In genomic region chr18:72181241-72181764, GRCh38 we compare ENCODE assay signal across 13 cellular contexts.
A peak's percentile ranks its signal among the peaks of the same experiment; 100 is the strongest.
DNase-seq lines count a peak whose midpoint lies in the region; ATAC-seq and TF ChIP-seq lines count a peak whose summit lies in the region.
"Had no signal": no experiment of that assay in that cellular context is flagged by ENCODE, and none has a peak within 500 bp of the region (broad histone marks: within the 10 kb centered on the region; RNA-seq: fewer than 3 reads in every experiment).

No MANE protein-coding gene starts in this region.

- H3K9me3 Mint-ChIP-seq in activated naive CD4-positive, alpha-beta T cell treated with anti-CD3 and anti-CD28 coated beads, Interleukin-2, amount 50 U/mL, for 72 hours = peaks cover 8% of the 10 kb centered on the region in 2 donors

- no peak for TF ChIP-seq CTCF in right lobe of liver (IDR thresholded peaks at IDR 0.05)

- peak; percentile 48 to 88 for ATAC-seq in activated naive CD4-positive, alpha-beta T cell treated with anti-CD3 and anti-CD28 coated beads, Interleukin-2, amount 50 U/mL, for 72 hours
- peak; percentile 93 for ATAC-seq in GM21825 (IDR thresholded peaks at IDR 0.05; ENCODE audit: unreplicated experiment)
- peak; percentile 92 for ATAC-seq in HG03469 (IDR thresholded peaks at IDR 0.05; ENCODE audit: unreplicated experiment)
- ATAC-seq in stimulated activated naive CD8-positive, alpha-beta T cell treated with anti-CD3 and anti-CD28 coated beads, Interleukin-15, Interleukin-2, amounts not matched to agents 100 U/mL and 50 U/mL, for 24 hours = peak; percentile 86
- ATAC-seq in right lobe of liver = no peak
- ATAC-seq: activated CD8-positive, alpha-beta memory T cell treated with anti-CD3 and anti-CD28 coated beads, Interleukin-2, amount 10 ng/mL, durations not matched to agents 7 days and 5 days; gastrocnemius medialis had no signal

- no peak overlapping the region for H3K27ac Mint-ChIP-seq in activated naive CD4-positive, alpha-beta T cell treated with anti-CD3 and anti-CD28 coated beads, Interleukin-2, amount 50 U/mL, for 72 hours
- H3K27ac Mint-ChIP-seq: activated CD8-positive, alpha-beta memory T cell treated with anti-CD3 and anti-CD28 coated beads, Interleukin-2, amount 10 ng/mL, durations not matched to agents 7 days and 5 days had no signal

- H3K9me3 ChIP-seq in right lobe of liver = peaks cover 0 to 5% (median 0%) of the 10 kb centered on the region in 4 donors
- H3K9me3 ChIP-seq: gastrocnemius medialis, SJCRH30 had no signal

- H3K4me1 ChIP-seq in right lobe of liver = no peaks in the 10 kb centered on the region
- H3K4me1 ChIP-seq: gastrocnemius medialis, SJCRH30, stomach had no signal

- intact Hi-C loops in right lobe of liver (cut with DNase I) = no loop called here

- DNase-seq in activated naive CD4-positive, alpha-beta T cell treated with anti-CD3 and anti-CD28 coated beads, Interleukin-2, amount 50 U/mL, for 72 hours (ENCODE audit: low spot score in 2 of 2) = no peak
- no peak for DNase-seq in activated naive CD4-positive, alpha-beta T cell treated with anti-CD3 and anti-CD28 coated beads, Interleukin-2, amount 50 U/mL, for 16 hours
- DNase-seq in stimulated activated naive CD8-positive, alpha-beta T cell treated with anti-CD3 and anti-CD28 coated beads, Interleukin-15, Interleukin-2, amounts not matched to agents 100 U/mL and 50 U/mL, for 24 hours = peak; percentile 5
- DNase-seq in middle frontal gyrus (ENCODE audit: extremely low spot score, low spot score) (no peak), right lobe of liver (no peak)
- no peak for DNase-seq in activated effector memory CD4-positive, alpha-beta T cell treated with anti-CD3 and anti-CD28 coated beads, Interleukin-2, amount 50 U/mL, for 16 hours
- DNase-seq: activated CD8-positive, alpha-beta memory T cell treated with anti-CD3 and anti-CD28 coated beads, Interleukin-2, amount 10 ng/mL, durations not matched to agents 7 days and 5 days; gastrocnemius medialis; NCI-H187; SJCRH30; stomach had no signal

- no peaks in the 10 kb centered on the region for H3K36me3 ChIP-seq in right lobe of liver
- H3K36me3 ChIP-seq: gastrocnemius medialis, SJCRH30, stomach had no signal

- WGBS in right lobe of liver (ENCODE audit: insufficient coverage, low coverage, low lambda C conversion rate, missing lambda C conversion rate) = 56% methylated on average over 4 of the region's 4 CpGs

- H3K36me3 Mint-ChIP-seq in activated naive CD4-positive, alpha-beta T cell treated with anti-CD3 and anti-CD28 coated beads, Interleukin-2, amount 50 U/mL, for 72 hours = no peaks in the 10 kb centered on the region
- H3K36me3 Mint-ChIP-seq: activated CD8-positive, alpha-beta memory T cell treated with anti-CD3 and anti-CD28 coated beads, Interleukin-2, amount 10 ng/mL, durations not matched to agents 7 days and 5 days had no signal

- no peaks in the 10 kb centered on the region for H3K27me3 ChIP-seq in right lobe of liver
- H3K27me3 ChIP-seq: gastrocnemius medialis, SJCRH30, stomach had no signal

- no peak overlapping the region for H3K4me3 ChIP-seq in right lobe of liver
- H3K4me3 ChIP-seq: gastrocnemius medialis, SJCRH30, stomach had no signal

- no peak for TF ChIP-seq POLR2A in right lobe of liver (IDR thresholded peaks at IDR 0.05)

- H3K27ac ChIP-seq in right lobe of liver = no peak overlapping the region
- H3K27ac ChIP-seq: gastrocnemius medialis, SJCRH30, stomach had no signal

Comparison
In these comparisons a context has a peak if more than half of its experiments do, and no peak if none do; other contexts are left out.
1. ATAC-seq: peak in activated naive CD4-positive, alpha-beta T cell treated with anti-CD3 and anti-CD28 coated beads, Interleukin-2, amount 50 U/mL, for 72 hours (2 of 2), GM21825 (single experiment), HG03469 (single experiment) and stimulated activated naive CD8-positive, alpha-beta T cell treated with anti-CD3 and anti-CD28 coated beads, Interleukin-15, Interleukin-2, amounts not matched to agents 100 U/mL and 50 U/mL, for 24 hours (single experiment); none in right lobe of liver (0 of 4).